Comparison of ENCODE assay signal across 16 cellular contexts in genomic region chr20:11453430-11453829, GRCh38.
DNase-seq lines count a peak whose midpoint lies in the region; ATAC-seq and TF ChIP-seq lines count a peak whose summit lies in the region.
"Had no signal": no experiment of that assay in that cellular context is flagged by ENCODE, and none has a peak within 500 bp of the region (broad histone marks: within the 10 kb centered on the region; RNA-seq: fewer than 3 reads in every experiment).

No MANE protein-coding gene starts in this region.

- no peaks in the 10 kb centered on the region for H3K79me2 ChIP-seq in ACC112 (ENCODE audit: control insufficient read depth, insufficient read depth, low read length, unreplicated experiment)

- no peaks in the 10 kb centered on the region for H3K27me3 ChIP-seq in ACC112 (ENCODE audit: insufficient read depth, low read length)

- peak overlapping the region; percentile 28 for H3K27ac ChIP-seq in ACC112 (ENCODE audit: low read depth, low read length)
- H3K27ac ChIP-seq: coronary artery had no signal

- intact Hi-C loops in left cardiac atrium (cut with DNase I): no loop called here

- no peak for TF ChIP-seq CTCF in fibroblast of the aortic adventitia (IDR thresholded peaks at IDR 0.05; ENCODE audit: insufficient read depth, low read length)

- peak; percentile 35; the same call in 1 of the 3 replicates for ATAC-seq in SK-N-SH treated with all-trans-retinoic acid at 6 μM for 48 hours
- no peak for ATAC-seq in left cardiac atrium
- ATAC-seq in HG03025 (IDR thresholded peaks at IDR 0.05; ENCODE audit: low FRiP score, unreplicated experiment): no peak
- ATAC-seq in GM19467 (IDR thresholded peaks at IDR 0.05; ENCODE audit: unreplicated experiment): no peak

- peaks cover 42% of the 10 kb centered on the region for H3K4me1 ChIP-seq in ACC112 (ENCODE audit: control insufficient read depth, insufficient read depth, low read length, unreplicated experiment)

- H3K36me3 ChIP-seq in ACC112 (ENCODE audit: insufficient read depth, low read length): no peaks in the 10 kb centered on the region

- H2AFZ ChIP-seq in ACC112 (ENCODE audit: low read length, unreplicated experiment): peak overlapping the region; percentile 30

- H3K4me3 ChIP-seq in ACC112 (ENCODE audit: low read depth, low read length) (no peak overlapping the region; the same call in 1 of the 2 replicates), fibroblast of the aortic adventitia (ENCODE audit: low read depth, low read length) (no peak overlapping the region)
- H3K4me3 ChIP-seq: coronary artery had no signal

- DNase-seq in HT1080 (ENCODE audit: low read depth): peak; percentile 65
- DNase-seq in fibroblast of the aortic adventitia (ENCODE audit: low read depth): peak; percentile 56
- no peak for DNase-seq in left cardiac atrium
- DNase-seq in DMS79 treated with DMSO at 0.1 percent for 48 hours (lab: John Stamatoyannopoulos, UW): no peak
- DNase-seq: activated CD4-positive, alpha-beta T cell treated with anti-CD3 and anti-CD28 coated beads, Interleukin-2, amount 50 U/mL, for 4 hours; activated gamma-delta T cell treated with Interleukin-2 at 50 U/mL for 16 hours; H7; hippocampal formation; KBM-7; NCI-H2227 treated with DMSO at 0.1 percent for 48 hours; retina had no signal

TF ChIP-seq in SK-N-SH treated with all-trans-retinoic acid at 6 μM for 48 hours, 23 proteins besides CTCF, POLR2A, EP300 and RAD21:
- TF ChIP-seq GLIS3 (CRISPR knock-in tag; IDR thresholded peaks at IDR 0.05) (no peak), RARB (CRISPR knock-in tag; IDR thresholded peaks at IDR 0.05) (no peak), ZNF70 (CRISPR knock-in tag; IDR thresholded peaks at IDR 0.05) (no peak), CSRNP3 (CRISPR knock-in tag; IDR thresholded peaks at IDR 0.05) (no peak), ZFP30 (CRISPR knock-in tag; IDR thresholded peaks at IDR 0.05) (no peak), ZFP3 (CRISPR knock-in tag; IDR thresholded peaks at IDR 0.05) (no peak), POU6F1 (CRISPR knock-in tag; IDR thresholded peaks at IDR 0.05; ENCODE audit: borderline replicate concordance, low read depth) (no peak), BACH2 (CRISPR knock-in tag; IDR thresholded peaks at IDR 0.05; ENCODE audit: borderline replicate concordance) (no peak), PPARA (CRISPR knock-in tag; IDR thresholded peaks at IDR 0.05; ENCODE audit: borderline replicate concordance) (no peak), ISL1 (CRISPR knock-in tag; IDR thresholded peaks at IDR 0.05) (no peak), ZC3H10 (CRISPR knock-in tag; IDR thresholded peaks at IDR 0.05) (no peak), ZNF565 (CRISPR knock-in tag; conservative IDR thresholded peaks at IDR 0.05; ENCODE audit: low read depth) (no peak)

Comparison
In these comparisons a context has a peak if more than half of its experiments do, and no peak if none do; other contexts are left out.
1. DNase-seq: peak in HT1080 (single experiment) and fibroblast of the aortic adventitia (single experiment); none in left cardiac atrium (single experiment) and DMS79 treated with DMSO at 0.1 percent for 48 hours (single experiment).